In genomic region chr1:42173961-42174715, GRCh38 we compare ENCODE assay signal across 14 cellular contexts. TPM values are rescaled to one million over a fixed set of nuclear protein-coding genes. Genes with fewer than 3 reads are reported as not detected.
DNase-seq lines count a peak whose midpoint lies in the region; ATAC-seq and TF ChIP-seq lines count a peak whose summit lies in the region.
"Had no signal": no experiment of that assay in that cellular context is flagged by ENCODE, and none has a peak within 500 bp of the region (broad histone marks: within the 10 kb centered on the region; RNA-seq: fewer than 3 reads in every experiment).

No MANE protein-coding gene starts in this region.

- no peak overlapping the region for H3K23ac ChIP-seq in trophoblast cell (ENCODE audit: low read length)

- H3K4me1 ChIP-seq in trophoblast cell (ENCODE audit: control insufficient read depth in 1 of 2, insufficient read depth in 2 of 2, low read length in 2 of 2), result peaks cover 11 to 22% of the 10 kb centered on the region in 2 experiments
- peaks cover 17% of the 10 kb centered on the region for H3K4me1 ChIP-seq in endodermal cell (ENCODE audit: control insufficient read depth, insufficient read depth, low read length)

- TF ChIP-seq CTCF in epithelial cell of esophagus (IDR thresholded peaks at IDR 0.05; ENCODE audit: insufficient read depth, low read depth, low read length, missing control alignments) (no peak), endodermal cell (conservative IDR thresholded peaks at IDR 0.05) (no peak)

- no peak overlapping the region for H2AK5ac ChIP-seq in trophoblast cell (ENCODE audit: low read length)

- H3K27ac Mint-ChIP-seq in naive thymus-derived CD8-positive, alpha-beta T cell, result peak overlapping the region in 4 of 10 donors; percentile 1 to 44 (median 24)
- no peak overlapping the region for H3K27ac Mint-ChIP-seq in endodermal cell
- H3K27ac Mint-ChIP-seq: activated CD8-positive, alpha-beta T cell treated with anti-CD3 and anti-CD28 coated beads for 36 hours had no signal

- H3K27ac ChIP-seq in trophoblast cell (ENCODE audit: low read depth, low read length), result no peak overlapping the region
- H3K27ac ChIP-seq in endodermal cell (ENCODE audit: low read depth, low read length), result no peak overlapping the region

- DNase-seq in NCI-H1105 treated with DMSO at 0.1 percent for 48 hours (lab: John Stamatoyannopoulos, UW) (peak; percentile 22), NCI-H1105 (lab: John Stamatoyannopoulos, UW) (no peak), NCI-H2029 (lab: John Stamatoyannopoulos, UW) (peak; percentile 60), epithelial cell of esophagus (ENCODE audit: low read depth) (peak; percentile 99), trophoblast cell (peak; percentile 56 to 80), NCI-H526 (lab: John Stamatoyannopoulos, UW) (no peak), endodermal cell (no peak)
- no peak for DNase-seq in naive thymus-derived CD8-positive, alpha-beta T cell

- H3K9me3 Mint-ChIP-seq in naive thymus-derived CD8-positive, alpha-beta T cell, result no peaks in the 10 kb centered on the region
- no peaks in the 10 kb centered on the region for H3K9me3 Mint-ChIP-seq in endodermal cell
- H3K9me3 Mint-ChIP-seq: activated CD8-positive, alpha-beta T cell treated with anti-CD3 and anti-CD28 coated beads for 36 hours; central memory CD8-positive, alpha-beta T cell; nephron had no signal

- peak overlapping the region; percentile 4 for H3K4me3 ChIP-seq in epithelial cell of esophagus (ENCODE audit: low read length)
- H3K4me3 ChIP-seq in trophoblast cell (ENCODE audit: low read depth, low read length), result no peak overlapping the region
- no peak overlapping the region for H3K4me3 ChIP-seq in endodermal cell (ENCODE audit: low read length)
- H3K4me3 ChIP-seq: thyroid gland had no signal

- no peak overlapping the region for H4K8ac ChIP-seq in trophoblast cell (ENCODE audit: low read depth, low read length)

- WGBS in trophoblast cell (ENCODE audit: extremely low coverage, insufficient coverage, insufficient read length), result no CpG with 5 or more reads among the region's 8 CpGs
- WGBS in endodermal cell (ENCODE audit: insufficient coverage in 1 of 2, insufficient read length in 1 of 2), 2 experiments, result 92 to 97% methylated on average over 5 to 6 of the region's 8 CpGs

- no peak overlapping the region for H2AFZ ChIP-seq in trophoblast cell (ENCODE audit: insufficient read depth, low read length, poor library complexity)

- H3K27me3 Mint-ChIP-seq in naive thymus-derived CD8-positive, alpha-beta T cell, result no peaks in the 10 kb centered on the region
- H3K27me3 Mint-ChIP-seq in endodermal cell (ENCODE audit: insufficient read depth), result no peaks in the 10 kb centered on the region
- H3K27me3 Mint-ChIP-seq: activated CD8-positive, alpha-beta T cell treated with anti-CD3 and anti-CD28 coated beads for 36 hours; central memory CD8-positive, alpha-beta T cell had no signal

- H3K9ac ChIP-seq in trophoblast cell (ENCODE audit: low read length) (no peak overlapping the region), endodermal cell (ENCODE audit: extremely low read depth, low read length, poor library complexity, severe bottlenecking) (no peak overlapping the region)

- POLR2A ChIA-PET in naive thymus-derived CD8-positive, alpha-beta T cell (lab: Charles Lee), result interaction anchor here (1.0 kb wide), 1 partner anchor 160 kb away, joined by 3 read pairs; no protein-coding TSS in a partner anchor

- H3K18ac ChIP-seq in trophoblast cell (ENCODE audit: low read length), result no peak overlapping the region

- no peaks in the 10 kb centered on the region for H3K79me2 ChIP-seq in trophoblast cell (ENCODE audit: control insufficient read depth, insufficient read depth, low read length, poor library complexity)

- ATAC-seq in naive thymus-derived CD8-positive, alpha-beta T cell, result no peak

- H3K4me1 Mint-ChIP-seq in naive thymus-derived CD8-positive, alpha-beta T cell, result peaks cover 0 to 10% (median 3%) of the 10 kb centered on the region in 4 donors
- H3K4me1 Mint-ChIP-seq in endodermal cell, result peaks cover 28% of the 10 kb centered on the region

- no peak overlapping the region for H2BK5ac ChIP-seq in trophoblast cell (ENCODE audit: low read depth, low read length, poor library complexity)

- no peak overlapping the region for H3K4ac ChIP-seq in trophoblast cell (ENCODE audit: low read depth, low read length)

- no peak overlapping the region for H2BK12ac ChIP-seq in trophoblast cell (ENCODE audit: low read length)

- no peak overlapping the region for H2BK120ac ChIP-seq in trophoblast cell (ENCODE audit: insufficient read depth, low read length, poor library complexity)

- H3K27me3 ChIP-seq in trophoblast cell (ENCODE audit: insufficient read depth, low read length) (no peaks in the 10 kb centered on the region), endodermal cell (ENCODE audit: control insufficient read depth, insufficient read depth, low read length, poor library complexity, severe bottlenecking) (no peaks in the 10 kb centered on the region)
- H3K27me3 ChIP-seq: thyroid gland had no signal

- H3K36me3 ChIP-seq in trophoblast cell (ENCODE audit: control insufficient read depth in 1 of 2, insufficient read depth in 2 of 2, low read length in 2 of 2) (peaks cover 0 to 3% of the 10 kb centered on the region in 2 experiments), endodermal cell (ENCODE audit: control insufficient read depth, insufficient read depth, low read length) (peaks cover 23% of the 10 kb centered on the region)
- H3K36me3 ChIP-seq: thyroid gland had no signal

- H4K91ac ChIP-seq in trophoblast cell (ENCODE audit: low read depth, low read length), result no peak overlapping the region

- H3K14ac ChIP-seq in trophoblast cell (ENCODE audit: low read length), result no peak overlapping the region

- H3K9me3 ChIP-seq in trophoblast cell (ENCODE audit: insufficient read depth, low read depth, low read length), result no peaks in the 10 kb centered on the region
- H3K9me3 ChIP-seq in endodermal cell (ENCODE audit: control insufficient read depth, low read length), result no peaks in the 10 kb centered on the region
- H3K9me3 ChIP-seq: thyroid gland had no signal

- H3K79me1 ChIP-seq in trophoblast cell (ENCODE audit: low read length), result no peaks in the 10 kb centered on the region

- H3K4me2 ChIP-seq in trophoblast cell (ENCODE audit: low read length), result no peak overlapping the region

- H3K4me3 Mint-ChIP-seq in naive thymus-derived CD8-positive, alpha-beta T cell, result no peak overlapping the region
- no peak overlapping the region for H3K4me3 Mint-ChIP-seq in endodermal cell
- H3K4me3 Mint-ChIP-seq: activated CD8-positive, alpha-beta T cell treated with anti-CD3 and anti-CD28 coated beads for 36 hours; central memory CD8-positive, alpha-beta T cell; nephron had no signal

- no peak overlapping the region for H4K12ac ChIP-seq in trophoblast cell (ENCODE audit: low read depth, low read length)

- peaks cover 0 to 16% (median 0%) of the 10 kb centered on the region in 3 donors for H3K36me3 Mint-ChIP-seq in naive thymus-derived CD8-positive, alpha-beta T cell
- H3K36me3 Mint-ChIP-seq in endodermal cell (ENCODE audit: low read depth), result peaks cover 4% of the 10 kb centered on the region

RNA-seq across cellular contexts. Expression of gene GUCA2A, which starts 9.6 kb away (rescaled TPM):
- polyA plus RNA-seq in trophoblast cell (2013), result 0.82 and 1.6 TPM in 2 replicates
- total RNA-seq in naive thymus-derived CD8-positive, alpha-beta T cell, result not detected
- not detected for polyA plus RNA-seq in naive thymus-derived CD8-positive, alpha-beta T cell
- 1 to 10 TPM in 1 of 2 donors, not detected in 1; 1.9 TPM for total RNA-seq in endodermal cell
- 1.1 TPM for polyA plus RNA-seq in endodermal cell (2013, experiment 1 of 2)
- polyA plus RNA-seq in endodermal cell (2013, experiment 2 of 2), result 0.95 TPM
- total RNA-seq: activated CD8-positive, alpha-beta T cell treated with anti-CD3 and anti-CD28 coated beads for 36 hours; frontal cortex; H4; thyroid gland had no signal

RNA-seq across cellular contexts. Expression of gene GUCA2B, which starts 20.9 kb away (rescaled TPM):
- polyA plus RNA-seq in trophoblast cell (2013), result not detected in 2 replicates
- not detected for total RNA-seq in naive thymus-derived CD8-positive, alpha-beta T cell
- polyA plus RNA-seq in naive thymus-derived CD8-positive, alpha-beta T cell, result not detected
- total RNA-seq in endodermal cell, result not detected
- polyA plus RNA-seq in endodermal cell (2013, experiment 1 of 2), result not detected
- polyA plus RNA-seq in endodermal cell (2013, experiment 2 of 2), result not detected
- total RNA-seq: activated CD8-positive, alpha-beta T cell treated with anti-CD3 and anti-CD28 coated beads for 36 hours; frontal cortex; H4; thyroid gland had no signal

Comparison
In these comparisons a context has a peak if more than half of its experiments do, and no peak if none do; other contexts are left out.
1. DNase-seq: peak in NCI-H1105 treated with DMSO at 0.1 percent for 48 hours (single experiment), NCI-H2029 (single experiment), epithelial cell of esophagus (single experiment) and trophoblast cell (2 of 2); none in NCI-H1105 (single experiment), naive thymus-derived CD8-positive, alpha-beta T cell (0 of 10), NCI-H526 (0 of 2) and endodermal cell (single experiment).